ENCODE assay signal across 27 cellular contexts in the genomic region with DNA sequence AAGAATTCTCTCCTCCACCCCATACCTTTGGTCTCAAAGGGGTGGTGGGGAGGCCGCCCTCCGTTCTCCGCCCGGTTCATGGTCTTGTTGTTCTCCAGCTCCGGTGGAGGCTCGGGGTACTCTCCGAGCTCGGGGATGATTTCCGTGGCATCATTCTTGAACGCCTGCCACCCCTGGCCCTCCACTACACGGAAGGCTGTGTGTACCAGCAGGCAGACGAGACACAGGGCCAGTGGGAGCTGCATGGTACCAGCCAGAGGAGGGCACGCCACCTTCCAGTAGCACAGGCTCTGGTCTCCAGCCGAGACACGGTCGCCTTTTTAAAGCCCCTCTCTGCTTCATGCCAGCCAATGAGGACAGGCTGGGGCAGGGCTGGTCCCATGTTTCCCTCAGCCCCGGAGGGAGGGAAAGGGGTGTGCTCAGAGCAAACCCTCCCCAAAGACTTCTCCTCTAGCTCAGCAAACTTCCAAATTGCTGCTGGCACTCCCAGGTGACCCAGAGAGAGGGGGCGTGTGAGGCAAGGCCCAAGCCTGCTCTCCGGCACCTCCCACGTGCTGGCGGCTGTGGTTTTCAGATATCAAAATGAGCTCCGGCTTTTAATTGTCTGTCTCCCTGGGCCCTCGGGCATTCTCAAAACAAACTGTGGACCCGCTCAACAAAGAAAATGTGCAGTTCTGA. TPM values are rescaled to one million over a fixed set of nuclear protein-coding genes. Genes with fewer than 3 reads are reported as not detected.
DNase-seq lines count a peak whose midpoint lies in the region; ATAC-seq and TF ChIP-seq lines count a peak whose summit lies in the region.
"Had no signal": no experiment of that assay in that cellular context is flagged by ENCODE, and none has a peak within 500 bp of the region (broad histone marks: within the 10 kb centered on the region; RNA-seq: fewer than 3 reads in every experiment).

A gene (minus strand): TSS at position 295 of the 678 bp plus-strand sequence. CDS start 50 bp downstream, at position 245.

- peak within 1 kb of the TSS; percentile 18 for H2BK15ac ChIP-seq in neuronal stem cell (ENCODE audit: low read length)

- H2AK5ac ChIP-seq in neuronal stem cell (ENCODE audit: low read depth, low read length): peak within 1 kb of the TSS; percentile 36

- H3K36me3 Mint-ChIP-seq in endothelial cell (ENCODE audit: low read depth, unreplicated experiment): no peaks in the 10 kb centered on the region

- H3K18ac ChIP-seq in neuronal stem cell (ENCODE audit: low read length): peak within 1 kb of the TSS; percentile 70

- peaks cover 27% of the 10 kb centered on the region; the same call in 1 of the 2 replicates for H4K20me1 ChIP-seq in BLaER1

- intact Hi-C loops in stomach (cut with DNase I; ENCODE audit: low total_unique reads): loop anchor here (5.0 kb wide), 1 partner anchor 61 kb away; no protein-coding TSS in a partner anchor

- H4K8ac ChIP-seq in neuronal stem cell (ENCODE audit: low read depth, low read length): no peak within 1 kb of the TSS

- no peak for TF ChIP-seq CTCF in endothelial cell (IDR thresholded peaks at IDR 0.05; ENCODE audit: unreplicated experiment)
- no peak for TF ChIP-seq CTCF in stomach (IDR thresholded peaks at IDR 0.05)

- H3K4me1 ChIP-seq in BLaER1 (peaks cover 34% of the 10 kb centered on the region), HUES48 (ENCODE audit: control insufficient read depth, insufficient read depth, low read length) (peaks cover 9% of the 10 kb centered on the region), neuronal stem cell (ENCODE audit: control insufficient read depth in 2 of 2, insufficient read depth in 1 of 2, low read depth in 1 of 2, low read length in 2 of 2) (peaks cover 4 to 6% of the 10 kb centered on the region in 2 donors), stomach (peaks cover 8 to 22% (median 10%) of the 10 kb centered on the region in 4 donors)

- no peak within 1 kb of the TSS for H3K4me3 ChIP-seq in BLaER1
- H3K4me3 ChIP-seq in HUES48 (ENCODE audit: low read depth, low read length): no peak within 1 kb of the TSS
- peak within 1 kb of the TSS in 1 of 2 donors; percentile 17 for H3K4me3 ChIP-seq in neuronal stem cell (ENCODE audit: low read length in 2 of 2)
- H3K4me3 ChIP-seq in stomach: no peak within 1 kb of the TSS
- H3K4me3 ChIP-seq: A549, coronary artery, left ventricle myocardium inferior, Peyer's patch, SK-N-MC, spleen, transverse colon had no signal

- H3K27ac ChIP-seq in BLaER1 (no peak within 1 kb of the TSS), HUES48 (ENCODE audit: low read depth, low read length) (peak within 1 kb of the TSS; percentile 57), neuronal stem cell (replicated peaks; ENCODE audit: low read length) (no peak within 1 kb of the TSS), stomach (no peak within 1 kb of the TSS)
- H3K27ac ChIP-seq: C4-2B, coronary artery, left ventricle myocardium inferior, neutrophil, Peyer's patch, SK-N-MC, spleen, transverse colon had no signal

- no peak within 1 kb of the TSS for H3K4ac ChIP-seq in neuronal stem cell (ENCODE audit: low read length)

- WGBS in neuronal stem cell (ENCODE audit: extremely low coverage in 2 of 2, insufficient read length in 2 of 2, insufficient replicate concordance in 1 of 2), 2 donors: no CpG with 5 or more reads among the region's 24 CpGs
- 73 to 83% (median 75%) methylated on average over 23 to 24 of the region's 24 CpGs for WGBS in stomach, 5 donors

- H2BK120ac ChIP-seq in neuronal stem cell (ENCODE audit: low read depth, low read length): no peak within 1 kb of the TSS

- no peaks in the 10 kb centered on the region for H3K36me3 ChIP-seq in BLaER1
- no peaks in the 10 kb centered on the region for H3K36me3 ChIP-seq in HUES48 (ENCODE audit: control insufficient read depth, insufficient read depth, low read length)
- H3K36me3 ChIP-seq in neuronal stem cell (replicated peaks in 1 of 2; ENCODE audit: control insufficient read depth in 2 of 2, insufficient read depth in 2 of 2, low read length in 2 of 2): no peaks in the 10 kb centered on the region
- H3K36me3 ChIP-seq in stomach: no peaks in the 10 kb centered on the region
- H3K36me3 ChIP-seq: left ventricle myocardium inferior, neutrophil, Peyer's patch, spleen, transverse colon had no signal

- H3K9me3 ChIP-seq in BLaER1: no peaks in the 10 kb centered on the region
- no peaks in the 10 kb centered on the region for H3K9me3 ChIP-seq in HUES48 (ENCODE audit: control insufficient read depth, insufficient read depth, low read length)
- H3K9me3 ChIP-seq in neuronal stem cell (replicated peaks in 1 of 2; ENCODE audit: control insufficient read depth in 2 of 2, insufficient read depth in 1 of 2, low read depth in 1 of 2, low read length in 2 of 2): no peaks in the 10 kb centered on the region
- H3K9me3 ChIP-seq in stomach: no peaks in the 10 kb centered on the region
- H3K9me3 ChIP-seq: A549, left ventricle myocardium inferior, neutrophil, Peyer's patch, spleen, transverse colon had no signal

- no peak within 1 kb of the TSS for H3K14ac ChIP-seq in neuronal stem cell (ENCODE audit: low read length)

- peak within 1 kb of the TSS; percentile 13 for H3K4me2 ChIP-seq in BLaER1
- H3K4me2 ChIP-seq in neuronal stem cell (ENCODE audit: insufficient read depth, low read length, poor library complexity, severe bottlenecking): no peak within 1 kb of the TSS
- H3K4me2 ChIP-seq: A549 had no signal

- H3K27me3 ChIP-seq in BLaER1 (peaks cover 59% of the 10 kb centered on the region), HUES48 (ENCODE audit: control insufficient read depth, insufficient read depth, low read length) (peaks cover 37% of the 10 kb centered on the region), neuronal stem cell (ENCODE audit: control insufficient read depth in 3 of 3, insufficient read depth in 3 of 3, low read depth in 1 of 3, low read length in 3 of 3) (peaks cover 0 to 57% (median 33%) of the 10 kb centered on the region in 3 experiments), stomach (peaks cover 16 to 52% (median 30%) of the 10 kb centered on the region in 3 donors)

- H3K27me3 Mint-ChIP-seq in endothelial cell (ENCODE audit: unreplicated experiment): peaks cover 5% of the 10 kb centered on the region

- no peaks in the 10 kb centered on the region for H3K79me1 ChIP-seq in neuronal stem cell (ENCODE audit: low read depth, low read length)

- TF ChIP-seq EP300 in stomach (IDR thresholded peaks at IDR 0.05): no peak

- H3K4me3 Mint-ChIP-seq in endothelial cell (ENCODE audit: unreplicated experiment): peak within 1 kb of the TSS; percentile 77
- H3K4me3 Mint-ChIP-seq: activated CD8-positive, alpha-beta T cell treated with anti-CD3 and anti-CD28 coated beads for 36 hours; T-helper 2 cell treated with Interferon-gamma antibody and Interleukin-4, amounts not matched to agents 5 μg/mL and 100 μg/mL, for 36 hours had no signal

- no peak within 1 kb of the TSS for H2AFZ ChIP-seq in neuronal stem cell (ENCODE audit: low read length)

- peak within 1 kb of the TSS; percentile 86 for H3K27ac Mint-ChIP-seq in endothelial cell (ENCODE audit: unreplicated experiment)
- H3K27ac Mint-ChIP-seq: activated CD8-positive, alpha-beta T cell treated with anti-CD3 and anti-CD28 coated beads for 36 hours; T-helper 2 cell treated with Interferon-gamma antibody and Interleukin-4, amounts not matched to agents 5 μg/mL and 100 μg/mL, for 36 hours had no signal

- H2BK12ac ChIP-seq in neuronal stem cell (ENCODE audit: low read length): no peak within 1 kb of the TSS

- no peak within 1 kb of the TSS for H2BK5ac ChIP-seq in neuronal stem cell (ENCODE audit: low read length)

- no peaks in the 10 kb centered on the region for H3K9me3 Mint-ChIP-seq in endothelial cell (ENCODE audit: unreplicated experiment)
- H3K9me3 Mint-ChIP-seq: activated CD8-positive, alpha-beta T cell treated with anti-CD3 and anti-CD28 coated beads for 36 hours; T-helper 2 cell treated with Interferon-gamma antibody and Interleukin-4, amounts not matched to agents 5 μg/mL and 100 μg/mL, for 36 hours had no signal

- peaks cover 43% of the 10 kb centered on the region for H3K4me1 Mint-ChIP-seq in endothelial cell (ENCODE audit: unreplicated experiment)

- DNase-seq in endothelial cell (ENCODE audit: low spot score): no peak
- no peak for DNase-seq in neuronal stem cell (ENCODE audit: low spot score)
- no peak for DNase-seq in effector CD4-positive, alpha-beta T cell
- DNase-seq in activated gamma-delta T cell treated with Interleukin-2 at 50 U/mL for 16 hours: no peak
- no peak for DNase-seq in stomach
- DNase-seq: activated CD8-positive, alpha-beta T cell treated with anti-CD3 and anti-CD28 coated beads for 36 hours; activated gamma-delta T cell; EL; glutamatergic neuron; left ventricle myocardium inferior; NCI-H510A treated with DMSO at 0.1 percent for 48 hours; Peyer's patch; spleen; stimulated activated CD4-positive, alpha-beta T cell treated with anti-CD3 and anti-CD28 coated beads, Interleukin-4, amount 100 ng/mL, for 4 hours; stimulated activated naive CD8-positive, alpha-beta T cell treated with anti-CD3 and anti-CD28 coated beads, Interleukin-15, Interleukin-2, amounts not matched to agents 100 U/mL and 50 U/mL, for 24 hours; transverse colon had no signal

- H3K9ac ChIP-seq in BLaER1: no peak within 1 kb of the TSS
- no peak within 1 kb of the TSS for H3K9ac ChIP-seq in HUES48 (ENCODE audit: low read depth, low read length)
- H3K9ac ChIP-seq in neuronal stem cell (ENCODE audit: low read depth, low read length, poor library complexity): no peak within 1 kb of the TSS

- ATAC-seq in HG03342 (IDR thresholded peaks at IDR 0.05; ENCODE audit: unreplicated experiment): no peak
- ATAC-seq: A549; activated CD4-positive, CD25-positive, alpha-beta regulatory T cell treated with anti-CD3 and anti-CD28 coated beads, Interleukin-2, amount 50 U/mL, for 24 hours; activated CD8-positive, alpha-beta T cell treated with anti-CD3 and anti-CD28 coated beads for 36 hours; stimulated activated naive CD8-positive, alpha-beta T cell treated with anti-CD3 and anti-CD28 coated beads, Interleukin-15, Interleukin-2, amounts not matched to agents 100 U/mL and 50 U/mL, for 24 hours had no signal

- no peak within 1 kb of the TSS for H4K91ac ChIP-seq in neuronal stem cell (ENCODE audit: low read depth, low read length, poor library complexity)

- peak within 1 kb of the TSS; percentile 8 for H3K23ac ChIP-seq in neuronal stem cell (ENCODE audit: low read depth, low read length, poor library complexity)

- no peak for TF ChIP-seq POLR2A in stomach (IDR thresholded peaks at IDR 0.05)

RNA-seq across cellular contexts. Expression of the gene that starts here (rescaled TPM):
- total RNA-seq in endothelial cell (ENCODE audit: unreplicated experiment) (29.6 TPM), stomach (not detected)
- 0.03 TPM for polyA plus RNA-seq in neuronal stem cell (2013, experiment 1 of 2)
- not detected for polyA plus RNA-seq in neuronal stem cell (2013, experiment 2 of 2)
- not detected for polyA plus RNA-seq in stomach
- total RNA-seq: activated CD8-positive, alpha-beta T cell treated with anti-CD3 and anti-CD28 coated beads for 36 hours; mucosa of gallbladder; Peyer's patch; spleen; transverse colon had no signal

Comparison
In these comparisons a context has a peak if more than half of its experiments do, and no peak if none do; other contexts are left out.
1. RNA of the gene that starts here (total RNA-seq): 29.6 TPM in endothelial cell (single experiment); not detected in stomach; every median in the first group is over 10 times any median in the second.